In genomic region chr7:2507208-2507916, GRCh38 we compare ENCODE assay signal across 26 cellular contexts. TPM values are rescaled to one million over a fixed set of nuclear protein-coding genes. Genes with fewer than 3 reads are reported as not detected.
DNase-seq lines count a peak whose midpoint lies in the region; ATAC-seq, FAIRE-seq and TF ChIP-seq lines count a peak whose summit lies in the region.
"Had no signal": no experiment of that assay in that cellular context is flagged by ENCODE, and none has a peak within 500 bp of the region (broad histone marks: within the 10 kb centered on the region; RNA-seq: fewer than 3 reads in every experiment).

No MANE protein-coding gene starts in this region.

- DNase-seq in HepG2 (ENCODE audit: low spot score) = no peak
- no peak for DNase-seq in right lobe of liver
- no peak for DNase-seq in SJCRH30
- DNase-seq in kidney = peak; percentile 82
- DNase-seq in uterus = no peak
- no peak for DNase-seq in brain microvascular endothelial cell
- no peak for DNase-seq in NCI-H1092 (lab: John Stamatoyannopoulos, UW)
- DNase-seq: amygdala; dermis blood vessel endothelial cell; NCI-H1417; NCI-H510A treated with DMSO at 0.1 percent for 48 hours; RPMI8226; SK-N-SH; small intestine; stimulated activated CD4-positive, alpha-beta T cell treated with anti-CD3 and anti-CD28 coated beads, Interleukin-4, amount 100 ng/mL, for 1 hour; stimulated activated naive CD8-positive, alpha-beta T cell treated with anti-CD3 and anti-CD28 coated beads, Interleukin-15, Interleukin-2, amounts not matched to agents 100 U/mL and 50 U/mL, for 24 hours; WERI-Rb-1 had no signal

- H3K79me2 ChIP-seq in HepG2 (ENCODE audit: insufficient read depth, low read length) = no peaks in the 10 kb centered on the region

- TF ChIP-seq EP300 in HepG2 (IDR thresholded peaks at IDR 0.05; ENCODE audit: low read depth in 2 of 2, low read length in 2 of 2) = no peak
- no peak for TF ChIP-seq EP300 in HepG2 (CRISPR knock-in tag; IDR thresholded peaks at IDR 0.05; ENCODE audit: borderline replicate concordance)

- H2AFZ ChIP-seq in HepG2 (ENCODE audit: low read length) = no peak overlapping the region

- no peaks in the 10 kb centered on the region for H3K36me3 ChIP-seq in HepG2 (replicated peaks in 1 of 2; ENCODE audit: control insufficient read depth in 1 of 2, insufficient read depth in 2 of 2, low read length in 2 of 2)
- no peaks in the 10 kb centered on the region for H3K36me3 ChIP-seq in right lobe of liver
- H3K36me3 ChIP-seq in SJCRH30 = no peaks in the 10 kb centered on the region
- no peaks in the 10 kb centered on the region for H3K36me3 ChIP-seq in kidney (ENCODE audit: control insufficient read depth in 1 of 2, insufficient read depth in 2 of 2, low read length in 2 of 2)
- H3K36me3 ChIP-seq in uterus = no peaks in the 10 kb centered on the region
- H3K36me3 ChIP-seq in brain microvascular endothelial cell (replicated peaks) = no peaks in the 10 kb centered on the region
- H3K36me3 ChIP-seq: heart left ventricle, WERI-Rb-1 had no signal

- no peak overlapping the region for H3K4me2 ChIP-seq in HepG2 (ENCODE audit: low read depth, low read length)
- H3K4me2 ChIP-seq: SK-N-SH had no signal

- BruUV-seq in HepG2 (replicated peaks; lab: Mats Ljungman, UMichigan) = no TSS peak

- no peak for TF ChIP-seq RAD21 in HepG2 (CRISPR knock-in tag; IDR thresholded peaks at IDR 0.05)

- H3K9me3 ChIP-seq in HepG2 (ENCODE audit: low read length) (no peaks in the 10 kb centered on the region), right lobe of liver (no peaks in the 10 kb centered on the region), SJCRH30 (replicated peaks) (no peaks in the 10 kb centered on the region), kidney (ENCODE audit: control insufficient read depth in 1 of 2, low read length in 2 of 2) (no peaks in the 10 kb centered on the region), uterus (no peaks in the 10 kb centered on the region)
- H3K9me3 ChIP-seq: heart left ventricle, SK-N-SH had no signal

- H3K9ac ChIP-seq in HepG2 (ENCODE audit: insufficient read depth, low read depth, low read length) (no peak overlapping the region), kidney (ENCODE audit: low read length in 2 of 2) (no peak overlapping the region)
- H3K9ac ChIP-seq: SK-N-SH had no signal

- TF ChIP-seq POLR2A in HepG2 (IDR thresholded peaks at IDR 0.05; ENCODE audit: insufficient read depth in 1 of 2, low read depth in 2 of 2, low read length in 2 of 2) (no peak), right lobe of liver (IDR thresholded peaks at IDR 0.05) (no peak), uterus (IDR thresholded peaks at IDR 0.05) (no peak)

- H3K27ac ChIP-seq in HepG2 (ENCODE audit: extremely low read length, insufficient read depth, low read length) = no peak overlapping the region
- no peak overlapping the region for H3K27ac ChIP-seq in right lobe of liver
- H3K27ac ChIP-seq in SJCRH30 = peak overlapping the region; percentile 70
- H3K27ac ChIP-seq in kidney (ENCODE audit: low read depth in 2 of 2, low read length in 2 of 2) = no peak overlapping the region
- H3K27ac ChIP-seq in uterus = peak overlapping the region; percentile 47 to 60
- no peak overlapping the region for H3K27ac ChIP-seq in brain microvascular endothelial cell
- H3K27ac ChIP-seq: WERI-Rb-1 had no signal

- CTCF ChIA-PET in HepG2 (lab: Yijun Ruan, JAX; ENCODE audit: low intra/inter-chr PET ratio, low total read pairs) = no interaction called here

- H4K20me1 ChIP-seq in HepG2 (ENCODE audit: insufficient read depth, low read length) = no peaks in the 10 kb centered on the region

- ATAC-seq in HepG2 (no peak), right lobe of liver (no peak), GM21381 (IDR thresholded peaks at IDR 0.05; ENCODE audit: unreplicated experiment) (no peak)

- no peak overlapping the region for H3K4me3 ChIP-seq in HepG2 (replicated peaks in 1 of 3; ENCODE audit: insufficient read depth in 1 of 3, low read depth in 2 of 3, low read length in 3 of 3)
- H3K4me3 ChIP-seq in right lobe of liver = no peak overlapping the region
- H3K4me3 ChIP-seq in SJCRH30 = peak overlapping the region; percentile 40
- H3K4me3 ChIP-seq in kidney (ENCODE audit: low read length in 2 of 2) = no peak overlapping the region
- H3K4me3 ChIP-seq in uterus = no peak overlapping the region
- no peak overlapping the region for H3K4me3 ChIP-seq in brain microvascular endothelial cell (ENCODE audit: low read depth, low read length)
- H3K4me3 ChIP-seq: GM12878 had no signal

- peaks cover 51% of the 10 kb centered on the region for H3K4me1 ChIP-seq in HepG2 (ENCODE audit: insufficient read depth, low read length)
- H3K4me1 ChIP-seq in right lobe of liver = peaks cover 0 to 4% (median 0%) of the 10 kb centered on the region in 4 donors
- peaks cover 71% of the 10 kb centered on the region for H3K4me1 ChIP-seq in SJCRH30
- peaks cover 5 to 20% of the 10 kb centered on the region in 2 donors for H3K4me1 ChIP-seq in kidney (ENCODE audit: control insufficient read depth in 1 of 2, insufficient read depth in 1 of 2, low read depth in 1 of 2, low read length in 2 of 2)
- peaks cover 0 to 4% of the 10 kb centered on the region in 2 donors for H3K4me1 ChIP-seq in uterus

- FAIRE-seq in HepG2 (lab: Jason Lieb, UNC) (no peak), kidney (lab: Jason Lieb, UNC) (no peak)
- FAIRE-seq: GM12878, small intestine had no signal

- 53% methylated on average over 19 of the region's 26 CpGs for WGBS in HepG2 (ENCODE audit: low lambda C conversion rate)
- 78% methylated on average over 12 of the region's 26 CpGs for WGBS in right lobe of liver (ENCODE audit: insufficient coverage, low coverage, low lambda C conversion rate, missing lambda C conversion rate)

- intact Hi-C loops in HepG2 (cut with micrococcal nuclease; ENCODE audit: unreplicated experiment) (no loop called here), right lobe of liver (cut with DNase I) (no loop called here), kidney (cut with DNase I) (no loop called here), uterus (cut with DNase I; ENCODE audit: low total_unique reads) (no loop called here)

- H3K27me3 ChIP-seq in HepG2 (ENCODE audit: control insufficient read depth in 1 of 2, insufficient read depth in 2 of 2, low read length in 2 of 2) (peaks cover 7 to 88% of the 10 kb centered on the region in 2 experiments), right lobe of liver (no peaks in the 10 kb centered on the region), SJCRH30 (no peaks in the 10 kb centered on the region), uterus (no peaks in the 10 kb centered on the region), brain microvascular endothelial cell (replicated peaks) (no peaks in the 10 kb centered on the region)
- H3K27me3 ChIP-seq: heart left ventricle had no signal

- POLR2A ChIA-PET in HepG2 (lab: Yijun Ruan, JAX) = no interaction called here

- in situ Hi-C loops in HepG2 (cut with HindIII; ENCODE audit: extremely low pct_ligation_motif_present, low pct_unique_long_range_greater_than_20kb) = no loop called here
- in situ Hi-C loops in brain microvascular endothelial cell (cut with HindIII; ENCODE audit: low pct_ligation_motif_present, low sequenced_read_pairs) = no loop called here

- no peak for TF ChIP-seq CTCF in HepG2 (CRISPR knock-in tag; IDR thresholded peaks at IDR 0.05)
- no peak for TF ChIP-seq CTCF in right lobe of liver (IDR thresholded peaks at IDR 0.05)
- no peak for TF ChIP-seq CTCF in kidney (IDR thresholded peaks at IDR 0.05; ENCODE audit: borderline replicate concordance, extremely low read depth, insufficient read depth)
- no peak for TF ChIP-seq CTCF in uterus (IDR thresholded peaks at IDR 0.05)
- TF ChIP-seq CTCF in brain microvascular endothelial cell (IDR thresholded peaks at IDR 0.05; ENCODE audit: low read depth, low read length, missing control alignments) = no peak

RNA-seq across cellular contexts. Expression of gene LFNG, which starts 12.2 kb away (rescaled TPM):
- 0.44 TPM in 1 of 2 replicates, not detected in the other for total RNA-seq in HepG2 (2016; rRNA removed; fragmentation: Illumina TruSeq; extraction: Trizol)
- not detected in 2 replicates for total RNA-seq in HepG2 (2016; cell fraction: cytosol; rRNA removed; fragmentation: Illumina TruSeq; extraction: Trizol; ENCODE audit: low read depth)
- 0.18 and 0.80 TPM in 2 replicates for total RNA-seq in HepG2 (2016; cell fraction: insoluble cytoplasmic fraction; rRNA removed; fragmentation: Illumina TruSeq; extraction: Trizol)
- 0.22 and 0.24 TPM in 2 replicates for total RNA-seq in HepG2 (2016; cell fraction: membrane; rRNA removed; fragmentation: Illumina TruSeq; extraction: Trizol)
- 0.19 and 0.81 TPM in 2 replicates for total RNA-seq in HepG2 (2016; cell fraction: nucleus; rRNA removed; fragmentation: Illumina TruSeq; extraction: Trizol)
- 1.5 and 1.6 TPM in 2 replicates for polyA plus RNA-seq in HepG2 (2011; rRNA removed)
- polyA plus RNA-seq in HepG2 (2011; cell fraction: cytosol; rRNA removed) = 1.1 and 2.1 TPM in 2 replicates
- 3.6 and 4.6 TPM in 2 replicates for polyA plus RNA-seq in HepG2 (2011; cell fraction: nucleus; rRNA removed)
- 0.72 and 1.2 TPM in 2 replicates for polyA plus RNA-seq in HepG2 (2012)
- polyA plus RNA-seq in HepG2 (2016; cell fraction: cytosol; fragmentation: Illumina TruSeq; extraction: Trizol; ENCODE audit: low read depth) = 0.07 and 0.11 TPM in 2 replicates
- 0.16 TPM in 1 of 2 replicates, not detected in the other for polyA plus RNA-seq in HepG2 (2016; cell fraction: insoluble cytoplasmic fraction; fragmentation: Illumina TruSeq; extraction: Trizol; ENCODE audit: low read depth)
- polyA plus RNA-seq in HepG2 (2016; cell fraction: membrane; fragmentation: Illumina TruSeq; extraction: Trizol; ENCODE audit: low read depth) = 0.12 and 0.18 TPM in 2 replicates
- 0.70 and 1.00 TPM in 2 replicates for polyA plus RNA-seq in HepG2 (2016; cell fraction: nucleus; fragmentation: Illumina TruSeq; extraction: Trizol; ENCODE audit: insufficient read depth, low read depth)
- 3.4 and 11.1 TPM in 2 replicates for polyA minus RNA-seq in HepG2 (2011; rRNA and poly(A)+ RNA removed; ENCODE audit: low replicate concordance)
- 1.5 TPM in 2 replicates for polyA minus RNA-seq in HepG2 (2011; cell fraction: cytosol; rRNA and poly(A)+ RNA removed)
- polyA minus RNA-seq in HepG2 (2011; cell fraction: nucleus; rRNA and poly(A)+ RNA removed) = 2.4 and 4.6 TPM in 2 replicates
- 1 to 10 TPM; 1.0 to 4.3 (median 1.7) TPM for total RNA-seq in right lobe of liver
- total RNA-seq in SJCRH30 (2014; rRNA removed; shearing (Covaris generic)) = 20.3 and 25.2 TPM in 2 replicates
- 18.4 TPM for total RNA-seq in kidney
- 5.0 TPM for polyA plus RNA-seq in kidney (ENCODE audit: insufficient read depth, low read depth, low replicate concordance)
- 10 to 100 TPM in 2 of 4 donors, 1 to 10 TPM in 1, not detected in 1; 2.3 to 30.5 (median 26.5) TPM for total RNA-seq in uterus

RNA-seq across cellular contexts. Expression of gene GRIFIN, which starts 31.2 kb away (rescaled TPM):
- total RNA-seq in HepG2 (2016; rRNA removed; fragmentation: Illumina TruSeq; extraction: Trizol) (not detected in 2 replicates), right lobe of liver (not detected), kidney (not detected), uterus (not detected)
- total RNA-seq in HepG2 (2016; cell fraction: cytosol; rRNA removed; fragmentation: Illumina TruSeq; extraction: Trizol; ENCODE audit: low read depth) = not detected in 2 replicates
- not detected in 2 replicates for total RNA-seq in HepG2 (2016; cell fraction: insoluble cytoplasmic fraction; rRNA removed; fragmentation: Illumina TruSeq; extraction: Trizol)
- total RNA-seq in HepG2 (2016; cell fraction: membrane; rRNA removed; fragmentation: Illumina TruSeq; extraction: Trizol) = not detected in 2 replicates
- not detected in 2 replicates for total RNA-seq in HepG2 (2016; cell fraction: nucleus; rRNA removed; fragmentation: Illumina TruSeq; extraction: Trizol)
- polyA plus RNA-seq in HepG2 (2011; rRNA removed) (not detected in 2 replicates), kidney (ENCODE audit: insufficient read depth, low read depth, low replicate concordance) (not detected)
- polyA plus RNA-seq in HepG2 (2011; cell fraction: cytosol; rRNA removed) = not detected in 2 replicates
- polyA plus RNA-seq in HepG2 (2011; cell fraction: nucleus; rRNA removed) = not detected in 2 replicates
- polyA plus RNA-seq in HepG2 (2012) = not detected in 2 replicates
- not detected in 2 replicates for polyA plus RNA-seq in HepG2 (2016; cell fraction: cytosol; fragmentation: Illumina TruSeq; extraction: Trizol; ENCODE audit: low read depth)
- polyA plus RNA-seq in HepG2 (2016; cell fraction: insoluble cytoplasmic fraction; fragmentation: Illumina TruSeq; extraction: Trizol; ENCODE audit: low read depth) = not detected in 2 replicates
- polyA plus RNA-seq in HepG2 (2016; cell fraction: membrane; fragmentation: Illumina TruSeq; extraction: Trizol; ENCODE audit: low read depth) = not detected in 2 replicates
- not detected in 2 replicates for polyA plus RNA-seq in HepG2 (2016; cell fraction: nucleus; fragmentation: Illumina TruSeq; extraction: Trizol; ENCODE audit: insufficient read depth, low read depth)
- polyA minus RNA-seq in HepG2 (2011; rRNA and poly(A)+ RNA removed; ENCODE audit: low replicate concordance) = not detected in 2 replicates
- polyA minus RNA-seq in HepG2 (2011; cell fraction: cytosol; rRNA and poly(A)+ RNA removed) = not detected in 2 replicates
- polyA minus RNA-seq in HepG2 (2011; cell fraction: nucleus; rRNA and poly(A)+ RNA removed) = not detected in 2 replicates
- not detected in 2 replicates for total RNA-seq in SJCRH30 (2014; rRNA removed; shearing (Covaris generic))
- total RNA-seq: cardiac septum, dermis blood vessel endothelial cell, GM12878, heart left ventricle, HT-29, left lobe of liver, mononuclear cell, progenitor cell of endocrine pancreas had no signal
- polyA plus RNA-seq: GM12878, heart left ventricle, SK-N-SH, small intestine, thymus had no signal

RNA-seq across cellular contexts. Expression of gene BRAT1, which starts 48.0 kb away (rescaled TPM):
- total RNA-seq in HepG2 (2016; rRNA removed; fragmentation: Illumina TruSeq; extraction: Trizol) = 16.7 and 20.3 TPM in 2 replicates
- total RNA-seq in HepG2 (2016; cell fraction: cytosol; rRNA removed; fragmentation: Illumina TruSeq; extraction: Trizol; ENCODE audit: low read depth) = 3.4 and 3.6 TPM in 2 replicates
- 13.2 and 21.6 TPM in 2 replicates for total RNA-seq in HepG2 (2016; cell fraction: insoluble cytoplasmic fraction; rRNA removed; fragmentation: Illumina TruSeq; extraction: Trizol)
- 6.7 and 7.9 TPM in 2 replicates for total RNA-seq in HepG2 (2016; cell fraction: membrane; rRNA removed; fragmentation: Illumina TruSeq; extraction: Trizol)
- total RNA-seq in HepG2 (2016; cell fraction: nucleus; rRNA removed; fragmentation: Illumina TruSeq; extraction: Trizol) = 18.7 and 21.1 TPM in 2 replicates
- polyA plus RNA-seq in HepG2 (2011; rRNA removed) = 10.2 and 14.6 TPM in 2 replicates
- 5.0 and 10.7 TPM in 2 replicates for polyA plus RNA-seq in HepG2 (2011; cell fraction: cytosol; rRNA removed)
- 126 and 171 TPM in 2 replicates for polyA plus RNA-seq in HepG2 (2011; cell fraction: nucleus; rRNA removed)
- 10.2 and 14.9 TPM in 2 replicates for polyA plus RNA-seq in HepG2 (2012)
- polyA plus RNA-seq in HepG2 (2016; cell fraction: cytosol; fragmentation: Illumina TruSeq; extraction: Trizol; ENCODE audit: low read depth) = 1.2 and 1.3 TPM in 2 replicates
- polyA plus RNA-seq in HepG2 (2016; cell fraction: insoluble cytoplasmic fraction; fragmentation: Illumina TruSeq; extraction: Trizol; ENCODE audit: low read depth) = 10.1 and 12.8 TPM in 2 replicates
- 3.8 and 4.4 TPM in 2 replicates for polyA plus RNA-seq in HepG2 (2016; cell fraction: membrane; fragmentation: Illumina TruSeq; extraction: Trizol; ENCODE audit: low read depth)
- 43.7 and 48.3 TPM in 2 replicates for polyA plus RNA-seq in HepG2 (2016; cell fraction: nucleus; fragmentation: Illumina TruSeq; extraction: Trizol; ENCODE audit: insufficient read depth, low read depth)
- 16.2 and 23.5 TPM in 2 replicates for polyA minus RNA-seq in HepG2 (2011; rRNA and poly(A)+ RNA removed; ENCODE audit: low replicate concordance)
- polyA minus RNA-seq in HepG2 (2011; cell fraction: cytosol; rRNA and poly(A)+ RNA removed) = 7.9 and 8.9 TPM in 2 replicates
- 10.3 and 10.4 TPM in 2 replicates for polyA minus RNA-seq in HepG2 (2011; cell fraction: nucleus; rRNA and poly(A)+ RNA removed)
- total RNA-seq in right lobe of liver = 10 to 100 TPM; 11.1 to 25.9 (median 14.8) TPM
- total RNA-seq in SJCRH30 (2014; rRNA removed; shearing (Covaris generic)) = 38.5 and 41.5 TPM in 2 replicates
- total RNA-seq in kidney = 23.7 TPM
- 18.7 TPM for polyA plus RNA-seq in kidney (ENCODE audit: insufficient read depth, low read depth, low replicate concordance)
- total RNA-seq in uterus = 10 to 100 TPM; 10.3 to 44.3 (median 36.0) TPM

RNA-seq across cellular contexts. Expression of gene IQCE, which starts 51.4 kb away (rescaled TPM):
- total RNA-seq in HepG2 (2016; rRNA removed; fragmentation: Illumina TruSeq; extraction: Trizol) (2.5 and 3.0 TPM in 2 replicates), right lobe of liver (1 to 10 TPM; 3.7 to 7.0 (median 4.0) TPM), kidney (27.8 TPM), uterus (10 to 100 TPM in 3 of 4 donors, 1 to 10 TPM in 1; 6.8 to 28.0 (median 16.9) TPM)
- total RNA-seq in HepG2 (2016; cell fraction: cytosol; rRNA removed; fragmentation: Illumina TruSeq; extraction: Trizol; ENCODE audit: low read depth) = 1.8 and 2.7 TPM in 2 replicates
- total RNA-seq in HepG2 (2016; cell fraction: insoluble cytoplasmic fraction; rRNA removed; fragmentation: Illumina TruSeq; extraction: Trizol) = 1.6 and 2.7 TPM in 2 replicates
- total RNA-seq in HepG2 (2016; cell fraction: membrane; rRNA removed; fragmentation: Illumina TruSeq; extraction: Trizol) = 3.0 and 4.1 TPM in 2 replicates
- 2.9 and 4.3 TPM in 2 replicates for total RNA-seq in HepG2 (2016; cell fraction: nucleus; rRNA removed; fragmentation: Illumina TruSeq; extraction: Trizol)
- polyA plus RNA-seq in HepG2 (2011; rRNA removed) (1.5 and 1.7 TPM in 2 replicates), kidney (ENCODE audit: insufficient read depth, low read depth, low replicate concordance) (6.1 TPM)
- 0.54 and 0.68 TPM in 2 replicates for polyA plus RNA-seq in HepG2 (2011; cell fraction: cytosol; rRNA removed)
- 4.0 and 6.8 TPM in 2 replicates for polyA plus RNA-seq in HepG2 (2011; cell fraction: nucleus; rRNA removed)
- polyA plus RNA-seq in HepG2 (2012) = 0.59 and 0.83 TPM in 2 replicates
- polyA plus RNA-seq in HepG2 (2016; cell fraction: cytosol; fragmentation: Illumina TruSeq; extraction: Trizol; ENCODE audit: low read depth) = 2.5 and 2.6 TPM in 2 replicates
- 2.2 and 3.8 TPM in 2 replicates for polyA plus RNA-seq in HepG2 (2016; cell fraction: insoluble cytoplasmic fraction; fragmentation: Illumina TruSeq; extraction: Trizol; ENCODE audit: low read depth)
- polyA plus RNA-seq in HepG2 (2016; cell fraction: membrane; fragmentation: Illumina TruSeq; extraction: Trizol; ENCODE audit: low read depth) = 3.3 and 3.7 TPM in 2 replicates
- 6.7 and 9.8 TPM in 2 replicates for polyA plus RNA-seq in HepG2 (2016; cell fraction: nucleus; fragmentation: Illumina TruSeq; extraction: Trizol; ENCODE audit: insufficient read depth, low read depth)
- polyA minus RNA-seq in HepG2 (2011; rRNA and poly(A)+ RNA removed; ENCODE audit: low replicate concordance) = 0.62 and 22.8 TPM in 2 replicates
- polyA minus RNA-seq in HepG2 (2011; cell fraction: cytosol; rRNA and poly(A)+ RNA removed) = 0.62 and 1.5 TPM in 2 replicates
- 1.5 and 2.2 TPM in 2 replicates for polyA minus RNA-seq in HepG2 (2011; cell fraction: nucleus; rRNA and poly(A)+ RNA removed)
- 5.0 and 5.1 TPM in 2 replicates for total RNA-seq in SJCRH30 (2014; rRNA removed; shearing (Covaris generic))

Comparison
In these comparisons a context has a peak if more than half of its experiments do, and no peak if none do; other contexts are left out.
1. H3K27ac ChIP-seq: peak in SJCRH30 (single experiment) and uterus (2 of 2); none in HepG2 (single experiment), right lobe of liver (0 of 3), kidney (0 of 2) and brain microvascular endothelial cell (single experiment).